15 cellular contexts compared by ENCODE assay signal in the genomic region with DNA sequence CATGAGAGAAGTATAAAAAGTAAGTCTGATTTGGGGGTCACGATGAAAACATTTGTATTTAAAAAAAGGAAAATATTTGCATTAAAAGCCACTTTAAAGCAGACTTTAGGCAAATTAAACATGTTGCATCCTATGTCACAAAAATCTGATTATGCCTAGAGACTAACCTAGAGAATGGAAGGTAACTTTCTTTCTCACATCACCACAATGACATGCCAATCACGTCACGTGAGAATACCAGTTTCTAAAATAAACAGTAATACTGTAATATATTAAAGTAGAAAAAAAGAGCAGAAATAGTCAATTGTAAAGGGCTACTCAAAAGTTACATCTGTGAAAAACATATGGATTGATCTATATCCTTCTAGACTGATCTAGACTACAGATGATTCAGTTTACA. TPM values are rescaled to one million over a fixed set of nuclear protein-coding genes. Genes with fewer than 3 reads are reported as not detected.
DNase-seq lines count a peak whose midpoint lies in the region; ATAC-seq, FAIRE-seq and TF ChIP-seq lines count a peak whose summit lies in the region.
"Had no signal": no experiment of that assay in that cellular context is flagged by ENCODE, and none has a peak within 500 bp of the region (broad histone marks: within the 10 kb centered on the region; RNA-seq: fewer than 3 reads in every experiment).

No MANE protein-coding gene starts in this region.

- no peaks in the 10 kb centered on the region for H3K9me3 Mint-ChIP-seq in stimulated activated naive CD8-positive, alpha-beta T cell treated with anti-CD3 and anti-CD28 coated beads, Interleukin-15, Interleukin-2, amounts not matched to agents 100 ng/mL and 50 ng/mL, for 24 hours
- H3K9me3 Mint-ChIP-seq in memory B cell = no peaks in the 10 kb centered on the region

- TF ChIP-seq EP300 in GM12878 (IDR thresholded peaks at IDR 0.05; ENCODE audit: borderline replicate concordance in 1 of 2, control insufficient read depth in 1 of 2, low read depth in 2 of 2, low read length in 2 of 2) = no peak

- H3K27me3 ChIP-seq in GM12878 (replicated peaks in 1 of 2; ENCODE audit: control insufficient read depth in 2 of 2, insufficient read depth in 2 of 2, low read length in 1 of 2) = no peaks in the 10 kb centered on the region
- H3K27me3 ChIP-seq: cardiac muscle cell, uterus had no signal

- peaks cover 9% of the 10 kb centered on the region; the same call in 1 of the 2 replicates for H3K4me1 ChIP-seq in GM12878 (ENCODE audit: control insufficient read depth, insufficient read depth, low read length)

- peak overlapping the region; percentile 42; the same call in 1 of the 2 replicates for H3K4me3 ChIP-seq in GM12878

- RAD21 ChIA-PET in GM12878 (lab: Charles Lee; ENCODE audit: unreplicated experiment) = interaction anchor here (0.6 kb wide), 1 partner anchor 19 kb away, joined by 3 read pairs; no protein-coding TSS in a partner anchor

- ATAC-seq in stimulated activated naive CD8-positive, alpha-beta T cell treated with anti-CD3 and anti-CD28 coated beads, Interleukin-15, Interleukin-2, amounts not matched to agents 100 U/mL and 50 U/mL, for 24 hours = no peak
- ATAC-seq in GM12878 (no peak), memory B cell (ENCODE audit: low read depth) (no peak), HG03108 (IDR thresholded peaks at IDR 0.05; ENCODE audit: unreplicated experiment) (no peak), GM19467 (IDR thresholded peaks at IDR 0.05; ENCODE audit: unreplicated experiment) (no peak)

- POLR2A ChIA-PET in GM12878 (lab: Charles Lee) = no interaction called here

- peak overlapping the region; percentile 56; the same call in 1 of the 2 replicates for H3K4me2 ChIP-seq in GM12878 (ENCODE audit: control insufficient read depth, insufficient read depth)

- peaks cover 12% of the 10 kb centered on the region for H3K36me3 Mint-ChIP-seq in stimulated activated naive CD8-positive, alpha-beta T cell treated with anti-CD3 and anti-CD28 coated beads, Interleukin-15, Interleukin-2, amounts not matched to agents 100 ng/mL and 50 ng/mL, for 24 hours (ENCODE audit: low read depth)
- H3K36me3 Mint-ChIP-seq in memory B cell = peaks cover 3% of the 10 kb centered on the region

- TF ChIP-seq POLR2A in GM12878 (IDR thresholded peaks at IDR 0.05; ENCODE audit: low read depth, low read length) = no peak

- in situ Hi-C loops in GM12878 (cut with MboI) = no loop called here

- H3K9ac ChIP-seq in GM12878 (ENCODE audit: control insufficient read depth, insufficient read depth, low read length) = no peak overlapping the region

- SMC1A ChIA-PET in GM12878 (lab: Charles Lee; ENCODE audit: uncharacterized antibody, unreplicated experiment) = no interaction called here

- FAIRE-seq in GM12878 (lab: Jason Lieb, UNC) = no peak
- FAIRE-seq: TTC549 had no signal

- CTCF ChIA-PET in GM12878 (lab: Yijun Ruan, JAX) = no interaction called here

- H3K27ac Mint-ChIP-seq in stimulated activated naive CD8-positive, alpha-beta T cell treated with anti-CD3 and anti-CD28 coated beads, Interleukin-15, Interleukin-2, amounts not matched to agents 100 ng/mL and 50 ng/mL, for 24 hours = no peak overlapping the region
- no peak overlapping the region for H3K27ac Mint-ChIP-seq in memory B cell

- no peaks in the 10 kb centered on the region for H3K27me3 Mint-ChIP-seq in stimulated activated naive CD8-positive, alpha-beta T cell treated with anti-CD3 and anti-CD28 coated beads, Interleukin-15, Interleukin-2, amounts not matched to agents 100 ng/mL and 50 ng/mL, for 24 hours
- H3K27me3 Mint-ChIP-seq in memory B cell = no peaks in the 10 kb centered on the region

- no peak overlapping the region for H3K27ac ChIP-seq in GM12878 (ENCODE audit: control insufficient read depth, insufficient read depth)
- H3K27ac ChIP-seq: cardiac muscle cell, uterus had no signal

- no peak for DNase-seq in stimulated activated naive CD8-positive, alpha-beta T cell treated with anti-CD3 and anti-CD28 coated beads, Interleukin-15, Interleukin-2, amounts not matched to agents 100 U/mL and 50 U/mL, for 24 hours
- DNase-seq in GM12878 (ENCODE audit: low read depth, low spot score) (no peak), memory B cell (ENCODE audit: low spot score in 2 of 2) (no peak), AG08396 (ENCODE audit: low spot score) (no peak)
- DNase-seq in activated CD4-positive, alpha-beta T cell treated with anti-CD3 and anti-CD28 coated beads, Interleukin-2, amount 50 U/mL, for 1 hour = no peak
- DNase-seq: activated CD8-positive, alpha-beta memory T cell treated with anti-CD3 and anti-CD28 coated beads, Interleukin-2, amount 50 U/mL, for 48 hours; GF-D8; uterus had no signal

- peaks cover 65% of the 10 kb centered on the region for H3K79me2 ChIP-seq in GM12878 (ENCODE audit: control insufficient read depth, insufficient read depth, low read length)

- no peak overlapping the region for H2AFZ ChIP-seq in GM12878 (ENCODE audit: control insufficient read depth, low read depth, low read length)

- peak overlapping the region; percentile 58 for H3K4me3 Mint-ChIP-seq in stimulated activated naive CD8-positive, alpha-beta T cell treated with anti-CD3 and anti-CD28 coated beads, Interleukin-15, Interleukin-2, amounts not matched to agents 100 ng/mL and 50 ng/mL, for 24 hours
- peak overlapping the region; percentile 11 for H3K4me3 Mint-ChIP-seq in memory B cell

- no peaks in the 10 kb centered on the region for H3K9me3 ChIP-seq in GM12878 (replicated peaks; ENCODE audit: control insufficient read depth, insufficient read depth, low read length)
- H3K9me3 ChIP-seq: uterus had no signal

- intact Hi-C loops in GM12878 (cut with micrococcal nuclease; ENCODE audit: unreplicated experiment) = loop anchor here (10.0 kb wide), 2 partner anchors 356 to 1346 kb away; no protein-coding TSS in a partner anchor

- H3K4me1 Mint-ChIP-seq in stimulated activated naive CD8-positive, alpha-beta T cell treated with anti-CD3 and anti-CD28 coated beads, Interleukin-15, Interleukin-2, amounts not matched to agents 100 ng/mL and 50 ng/mL, for 24 hours (ENCODE audit: low read depth) = peaks cover 78% of the 10 kb centered on the region
- H3K4me1 Mint-ChIP-seq in memory B cell = peaks cover 55% of the 10 kb centered on the region

- no peaks in the 10 kb centered on the region for H3K36me3 ChIP-seq in GM12878 (ENCODE audit: control insufficient read depth in 2 of 2, insufficient read depth in 2 of 2, low read length in 1 of 2)
- H3K36me3 ChIP-seq: cardiac muscle cell, uterus had no signal

- BruUV-seq in GM12878 (replicated peaks; lab: Mats Ljungman, UMichigan) = no TSS peak

- no peak for TF ChIP-seq CTCF in GM12878 (IDR thresholded peaks at IDR 0.05 in 2 of 3, conservative IDR thresholded peaks at IDR 0.05 in 1 of 3; ENCODE audit: control insufficient read depth in 2 of 3, extremely low read depth in 1 of 3, insufficient read depth in 1 of 3, low read depth in 3 of 3, low read length in 3 of 3)

- TF ChIP-seq RAD21 in GM12878 (IDR thresholded peaks at IDR 0.05; ENCODE audit: insufficient read depth, low read depth, low read length) = no peak

- WGBS in GM12878 (ENCODE audit: insufficient coverage, insufficient replicate concordance, low lambda C conversion rate, missing lambda C conversion rate) = 39% methylated on average over 3 of the region's 3 CpGs

- H4K20me1 ChIP-seq in GM12878 (ENCODE audit: control insufficient read depth, insufficient read depth) = no peaks in the 10 kb centered on the region

RNA-seq across cellular contexts. Expression of a gene that starts 3.3 kb away (rescaled TPM):
- total RNA-seq in GM12878 (2013; cell fraction: nucleolus; rRNA removed) = 39.5 and 49.5 TPM in 2 replicates
- total RNA-seq in GM12878 (2014; rRNA removed) (17.6 and 19.1 TPM in 2 replicates), GM12878 (2014; rRNA removed; fragmentation: Illumina TruSeq; extraction: Trizol) (13.6 and 14.2 TPM in 2 replicates), GM12878 (2021) (9.7 and 13.4 TPM in 2 replicates)
- 5.0 TPM for polyA plus RNA-seq in GM12878 (2011; ENCODE audit: low read depth)
- polyA plus RNA-seq in GM12878 (2011; rRNA removed) (12.1 and 16.2 TPM in 2 replicates), GM12878 (2014; fragmentation: Illumina TruSeq; extraction: Trizol) (8.1 and 9.8 TPM in 2 replicates), GM12878 (2014; fragmentation: Nextera tagmentation; extraction: Ambion mirVana) (1 to 10 TPM in 1 of 2 experiments, under 1 TPM in 1; 0.80 to 2.8 TPM), GM12878 (2014; rRNA removed) (10.2 and 12.3 TPM in 2 replicates), GM12878 (2016; fragmentation: Nextera tagmentation; extraction: Ambion mirVana) (10 to 100 TPM; 21.9 to 24.4 TPM)
- 6.6 and 7.5 TPM in 2 replicates for polyA plus RNA-seq in GM12878 (2011; cell fraction: cytosol; rRNA removed)
- 6.9 and 8.5 TPM in 2 replicates for polyA plus RNA-seq in GM12878 (2011; cell fraction: nucleus; rRNA removed)
- 7.2 and 8.5 TPM in 2 replicates for polyA plus RNA-seq in GM12878 (2012)
- polyA minus RNA-seq in GM12878 (2011; rRNA and poly(A)+ RNA removed) = 6.4 and 7.1 TPM in 2 replicates
- polyA minus RNA-seq in GM12878 (2011; cell fraction: cytosol; rRNA and poly(A)+ RNA removed) = 3.2 and 7.9 TPM in 2 replicates
- polyA minus RNA-seq in GM12878 (2011; cell fraction: nucleus; rRNA and poly(A)+ RNA removed) = 19.0 and 37.2 TPM in 2 replicates

RNA-seq across cellular contexts. Expression of a gene that starts 38.9 kb away (rescaled TPM):
- not detected in 2 replicates for total RNA-seq in GM12878 (2013; cell fraction: nucleolus; rRNA removed)
- total RNA-seq in GM12878 (2014; rRNA removed) (0.40 TPM in 1 of 2 replicates, not detected in the other), GM12878 (2014; rRNA removed; fragmentation: Illumina TruSeq; extraction: Trizol) (0.18 and 0.58 TPM in 2 replicates), GM12878 (2021) (0.32 and 0.54 TPM in 2 replicates)
- not detected for polyA plus RNA-seq in GM12878 (2011; ENCODE audit: low read depth)
- polyA plus RNA-seq in GM12878 (2011; rRNA removed) (not detected in 2 replicates), GM12878 (2014; fragmentation: Illumina TruSeq; extraction: Trizol) (not detected in 2 replicates), GM12878 (2014; fragmentation: Nextera tagmentation; extraction: Ambion mirVana) (under 1 TPM in 1 of 2 experiments, not detected in 1; 0.04 TPM), GM12878 (2014; rRNA removed) (0.20 and 0.50 TPM in 2 replicates), GM12878 (2016; fragmentation: Nextera tagmentation; extraction: Ambion mirVana) (not detected)
- not detected in 2 replicates for polyA plus RNA-seq in GM12878 (2011; cell fraction: cytosol; rRNA removed)
- not detected in 2 replicates for polyA plus RNA-seq in GM12878 (2011; cell fraction: nucleus; rRNA removed)
- not detected in 2 replicates for polyA plus RNA-seq in GM12878 (2012)
- not detected in 2 replicates for polyA minus RNA-seq in GM12878 (2011; rRNA and poly(A)+ RNA removed)
- polyA minus RNA-seq in GM12878 (2011; cell fraction: cytosol; rRNA and poly(A)+ RNA removed) = not detected in 2 replicates
- polyA minus RNA-seq in GM12878 (2011; cell fraction: nucleus; rRNA and poly(A)+ RNA removed) = not detected in 2 replicates
- total RNA-seq: cardiac muscle cell, M059J, myocyte, uterus had no signal
- polyA plus RNA-seq: cardiac muscle cell had no signal
